In genomic region chr19:40604647-40605200, GRCh38 we compare ENCODE assay signal across 8 cellular contexts. TPM values are rescaled to one million over a fixed set of nuclear protein-coding genes. Genes with fewer than 3 reads are reported as not detected.
DNase-seq lines count a peak whose midpoint lies in the region; ATAC-seq, FAIRE-seq and TF ChIP-seq lines count a peak whose summit lies in the region.

No MANE protein-coding gene starts in this region.

- H4K20me1 ChIP-seq in astrocyte (ENCODE audit: insufficient read depth, low read length), result peaks cover 4% of the 10 kb centered on the region

- H3K4me1 ChIP-seq in astrocyte (ENCODE audit: insufficient read depth, low read length), result peaks cover 45% of the 10 kb centered on the region

- H3K79me2 ChIP-seq in astrocyte (ENCODE audit: insufficient read depth, low read length), result no peaks in the 10 kb centered on the region

- peak overlapping the region; percentile 33 for H3K9ac ChIP-seq in astrocyte (ENCODE audit: low read length)

- no peaks in the 10 kb centered on the region for H3K27me3 ChIP-seq in astrocyte (ENCODE audit: insufficient read depth, low read length)

- H3K27ac Mint-ChIP-seq in astrocyte (ENCODE audit: unreplicated experiment) (no peak overlapping the region), mesothelial cell of epicardium (no peak overlapping the region)

- no peaks in the 10 kb centered on the region for H3K9me3 Mint-ChIP-seq in astrocyte (ENCODE audit: unreplicated experiment)
- no peaks in the 10 kb centered on the region for H3K9me3 Mint-ChIP-seq in mesothelial cell of epicardium

- H3K4me3 ChIP-seq in astrocyte (ENCODE audit: insufficient read depth, low read depth, low read length), result peak overlapping the region; percentile 40

- no peaks in the 10 kb centered on the region for H3K9me3 ChIP-seq in astrocyte (ENCODE audit: insufficient read depth, low read depth, low read length)

- FAIRE-seq in astrocyte (lab: Jason Lieb, UNC), result no peak

- H3K36me3 ChIP-seq in astrocyte (ENCODE audit: insufficient read depth, low read length), result no peaks in the 10 kb centered on the region

- ATAC-seq in HG03196 (IDR thresholded peaks at IDR 0.05; ENCODE audit: unreplicated experiment), result peak; percentile 0
- no peak for ATAC-seq in HG03521 (IDR thresholded peaks at IDR 0.05; ENCODE audit: unreplicated experiment)

- H3K4me1 Mint-ChIP-seq in astrocyte (ENCODE audit: low read depth, unreplicated experiment) (peaks cover 9% of the 10 kb centered on the region), mesothelial cell of epicardium (peaks cover 41% of the 10 kb centered on the region)

- peaks cover 44% of the 10 kb centered on the region for H3K27me3 Mint-ChIP-seq in astrocyte (ENCODE audit: low read depth, unreplicated experiment)
- H3K27me3 Mint-ChIP-seq in mesothelial cell of epicardium (ENCODE audit: low read depth), result peaks cover 65% of the 10 kb centered on the region

- DNase-seq in astrocyte (ENCODE audit: low read depth), result no peak
- DNase-seq in mesothelial cell of epicardium (ENCODE audit: low spot score in 2 of 2, unreplicated experiment in 2 of 2), result no peak
- DNase-seq in NOMO-1 (lab: John Stamatoyannopoulos, UW; ENCODE audit: unreplicated experiment in 2 of 2), result no peak
- DNase-seq in GDM1 (lab: John Stamatoyannopoulos, UW), result no peak
- DNase-seq in NCI-H146 (lab: John Stamatoyannopoulos, UW), result no peak

- H3K36me3 Mint-ChIP-seq in astrocyte (ENCODE audit: low read depth, unreplicated experiment), result no peaks in the 10 kb centered on the region
- no peaks in the 10 kb centered on the region for H3K36me3 Mint-ChIP-seq in mesothelial cell of epicardium

- peak overlapping the region; percentile 74 for H2AFZ ChIP-seq in astrocyte (ENCODE audit: low read depth, low read length)

- H3K4me3 Mint-ChIP-seq in astrocyte (ENCODE audit: unreplicated experiment), result peak overlapping the region; percentile 78
- peak overlapping the region; percentile 67 for H3K4me3 Mint-ChIP-seq in mesothelial cell of epicardium

- no peak for TF ChIP-seq CTCF in 22Rv1 (IDR thresholded peaks at IDR 0.05)
- TF ChIP-seq CTCF in astrocyte (IDR thresholded peaks at IDR 0.05; ENCODE audit: insufficient read depth, low read depth, low read length), result no peak
- TF ChIP-seq CTCF in mesothelial cell of epicardium (IDR thresholded peaks at IDR 0.05; ENCODE audit: unreplicated experiment), result no peak

- H3K4me2 ChIP-seq in astrocyte (ENCODE audit: low read length), result peak overlapping the region; percentile 89

- H3K27ac ChIP-seq in 22Rv1 (peak overlapping the region; percentile 97), astrocyte (ENCODE audit: low read depth, low read length) (no peak overlapping the region)

RNA-seq across cellular contexts. Expression of gene LTBP4, which starts 3.6 kb away (rescaled TPM):
- 46.9 and 63.5 TPM in 2 replicates for total RNA-seq in astrocyte
- total RNA-seq in mesothelial cell of epicardium, result 341 to 364 TPM (median 344 TPM) in 3 replicates

RNA-seq across cellular contexts. Expression of gene SHKBP1, which starts 28.1 kb away (rescaled TPM):
- total RNA-seq in astrocyte (56.3 and 60.4 TPM in 2 replicates), mesothelial cell of epicardium (60.9 to 65.3 TPM (median 61.6 TPM) in 3 replicates)
